1 cellular context compared by ENCODE assay signal in genomic region chr10:16828114-16828568, GRCh38.
TF ChIP-seq lines count a peak whose summit lies in the region.

No MANE protein-coding gene starts in this region.

TF ChIP-seq in WTC11, 78 proteins besides CTCF, POLR2A, EP300 and RAD21 (continued from another document):
- TF ChIP-seq PRDM15 (CRISPR knock-in tag; IDR thresholded peaks at IDR 0.05) (no peak), GRHL2 (CRISPR knock-in tag; IDR thresholded peaks at IDR 0.05; ENCODE audit: insufficient replicate concordance, severe bottlenecking) (no peak), MAX (CRISPR knock-in tag; IDR thresholded peaks at IDR 0.05) (no peak), ZNF317 (CRISPR knock-in tag; IDR thresholded peaks at IDR 0.05; ENCODE audit: borderline replicate concordance, low read depth) (no peak), ELF4 (CRISPR knock-in tag; IDR thresholded peaks at IDR 0.05; ENCODE audit: low read depth) (no peak)
- TF ChIP-seq, protein P1, sequence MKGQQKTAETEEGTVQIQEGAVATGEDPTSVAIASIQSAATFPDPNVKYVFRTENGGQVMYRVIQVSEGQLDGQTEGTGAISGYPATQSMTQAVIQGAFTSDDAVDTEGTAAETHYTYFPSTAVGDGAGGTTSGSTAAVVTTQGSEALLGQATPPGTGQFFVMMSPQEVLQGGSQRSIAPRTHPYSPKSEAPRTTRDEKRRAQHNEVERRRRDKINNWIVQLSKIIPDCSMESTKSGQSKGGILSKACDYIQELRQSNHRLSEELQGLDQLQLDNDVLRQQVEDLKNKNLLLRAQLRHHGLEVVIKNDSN (CRISPR knock-in tag; IDR thresholded peaks at IDR 0.05), result no peak
